1 cellular context compared by ENCODE assay signal in genomic region chr1:93111065-93111464, GRCh38.
TF ChIP-seq lines count a peak whose summit lies in the region.

No MANE protein-coding gene starts in this region.

TF ChIP-seq in A549, 52 proteins besides CTCF, POLR2A, EP300 and RAD21 (continued from another document):
- TF ChIP-seq MYC (IDR thresholded peaks at IDR 0.05; ENCODE audit: borderline replicate concordance, low read length): no peak
- TF ChIP-seq, protein P1, sequence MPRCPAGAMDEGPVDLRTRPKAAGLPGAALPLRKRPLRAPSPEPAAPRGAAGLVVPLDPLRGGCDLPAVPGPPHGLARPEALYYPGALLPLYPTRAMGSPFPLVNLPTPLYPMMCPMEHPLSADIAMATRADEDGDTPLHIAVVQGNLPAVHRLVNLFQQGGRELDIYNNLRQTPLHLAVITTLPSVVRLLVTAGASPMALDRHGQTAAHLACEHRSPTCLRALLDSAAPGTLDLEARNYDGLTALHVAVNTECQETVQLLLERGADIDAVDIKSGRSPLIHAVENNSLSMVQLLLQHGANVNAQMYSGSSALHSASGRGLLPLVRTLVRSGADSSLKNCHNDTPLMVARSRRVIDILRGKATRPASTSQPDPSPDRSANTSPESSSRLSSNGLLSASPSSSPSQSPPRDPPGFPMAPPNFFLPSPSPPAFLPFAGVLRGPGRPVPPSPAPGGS (IDR thresholded peaks at IDR 0.05): no peak
- TF ChIP-seq, protein P2, sequence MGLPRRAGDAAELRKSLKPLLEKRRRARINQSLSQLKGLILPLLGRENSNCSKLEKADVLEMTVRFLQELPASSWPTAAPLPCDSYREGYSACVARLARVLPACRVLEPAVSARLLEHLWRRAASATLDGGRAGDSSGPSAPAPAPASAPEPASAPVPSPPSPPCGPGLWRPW (IDR thresholded peaks at IDR 0.05): no peak
